13 cellular contexts compared by ENCODE assay signal in genomic region chr16:11614587-11615175, GRCh38. TPM values are rescaled to one million over a fixed set of nuclear protein-coding genes. Genes with fewer than 3 reads are reported as not detected.
DNase-seq lines count a peak whose midpoint lies in the region; ATAC-seq and TF ChIP-seq lines count a peak whose summit lies in the region.
"Had no signal": no experiment of that assay in that cellular context is flagged by ENCODE, and none has a peak within 500 bp of the region (broad histone marks: within the 10 kb centered on the region; RNA-seq: fewer than 3 reads in every experiment).

No MANE protein-coding gene starts in this region.

- H3K4me1 Mint-ChIP-seq in CD14-positive monocyte: peaks cover 75% of the 10 kb centered on the region
- H3K4me1 Mint-ChIP-seq in chondrocyte (ENCODE audit: low read depth): peaks cover 32% of the 10 kb centered on the region
- peaks cover 18 to 80% (median 72%) of the 10 kb centered on the region in 4 donors for H3K4me1 Mint-ChIP-seq in naive thymus-derived CD8-positive, alpha-beta T cell

- H3K27ac ChIP-seq in HUES64 (ENCODE audit: low read depth, low read length): peak overlapping the region; percentile 57; the same call in 1 of the 2 replicates
- H3K27ac ChIP-seq: ovary had no signal

- H3K9me3 Mint-ChIP-seq in CD14-positive monocyte (peaks cover 0 to 3% (median 0%) of the 10 kb centered on the region in 7 donors), chondrocyte (ENCODE audit: low read depth) (no peaks in the 10 kb centered on the region)
- no peaks in the 10 kb centered on the region for H3K9me3 Mint-ChIP-seq in naive thymus-derived CD8-positive, alpha-beta T cell

- H3K4me1 ChIP-seq in HUES64 (ENCODE audit: insufficient read depth, low read length): peaks cover 26% of the 10 kb centered on the region

- ATAC-seq in naive thymus-derived CD8-positive, alpha-beta T cell: no peak
- ATAC-seq in HG02759 (IDR thresholded peaks at IDR 0.05; ENCODE audit: unreplicated experiment) (no peak), HG03342 (IDR thresholded peaks at IDR 0.05; ENCODE audit: unreplicated experiment) (no peak)
- ATAC-seq: body of pancreas had no signal

- H3K4me3 Mint-ChIP-seq in CD14-positive monocyte (peak overlapping the region in 1 of 2 donors; percentile 46), chondrocyte (ENCODE audit: unreplicated experiment) (no peak overlapping the region)
- H3K4me3 Mint-ChIP-seq in naive thymus-derived CD8-positive, alpha-beta T cell: peak overlapping the region in 2 of 10 donors; percentile 11 to 41

- POLR2A ChIA-PET in naive thymus-derived CD8-positive, alpha-beta T cell (lab: Charles Lee): interaction anchor here (0.9 to 11.1 kb wide), 2 partner anchors 12 to 27 kb away, joined by 3 to 151 read pairs; partner anchors contain the start of gene LITAF

- H3K9ac ChIP-seq in HUES64 (ENCODE audit: low read depth, low read length): no peak overlapping the region

- intact Hi-C loops in CD14-positive monocyte (cut with micrococcal nuclease): loop anchor here (5.0 kb wide), 2 partner anchors 37 to 42 kb away; no protein-coding TSS in a partner anchor

- DNase-seq in CD14-positive monocyte (ENCODE audit: low spot score) (no peak), chondrocyte (ENCODE audit: low spot score) (no peak), T-helper 9 cell (no peak), COLO829 (ENCODE audit: low spot score) (no peak)
- no peak for DNase-seq in naive thymus-derived CD8-positive, alpha-beta T cell
- DNase-seq: body of pancreas, foreskin melanocyte, MM.1S, NCI-H2029 treated with DMSO at 0.1 percent for 48 hours, ovary had no signal

- H3K36me3 ChIP-seq in HUES64 (ENCODE audit: insufficient read depth, low read length): no peaks in the 10 kb centered on the region
- H3K36me3 ChIP-seq: ovary had no signal

- H3K27ac Mint-ChIP-seq in CD14-positive monocyte (peak overlapping the region in 6 of 7 donors; percentile 92 to 100 (median 99)), chondrocyte (ENCODE audit: unreplicated experiment) (peak overlapping the region; percentile 15)
- peak overlapping the region in 9 of 10 donors; percentile 31 to 92 (median 79) for H3K27ac Mint-ChIP-seq in naive thymus-derived CD8-positive, alpha-beta T cell

- H3K36me3 Mint-ChIP-seq in CD14-positive monocyte: peaks cover 5 to 8% of the 10 kb centered on the region in 2 donors
- H3K36me3 Mint-ChIP-seq in chondrocyte (ENCODE audit: low read depth): no peaks in the 10 kb centered on the region
- no peaks in the 10 kb centered on the region for H3K36me3 Mint-ChIP-seq in naive thymus-derived CD8-positive, alpha-beta T cell

- no peaks in the 10 kb centered on the region for H3K27me3 ChIP-seq in HUES64 (ENCODE audit: insufficient read depth, low read length)
- H3K27me3 ChIP-seq: body of pancreas, ovary had no signal

- no peak overlapping the region for H3K4me3 ChIP-seq in HUES64 (ENCODE audit: low read length)
- H3K4me3 ChIP-seq: body of pancreas, ovary had no signal

- H3K9me3 ChIP-seq in HUES64 (ENCODE audit: insufficient read depth, low read depth, low read length): no peaks in the 10 kb centered on the region
- H3K9me3 ChIP-seq: body of pancreas, ovary had no signal

- peaks cover 1 to 24% (median 3%) of the 10 kb centered on the region in 3 donors for H3K27me3 Mint-ChIP-seq in CD14-positive monocyte (ENCODE audit: low read depth in 3 of 3)
- H3K27me3 Mint-ChIP-seq in chondrocyte (ENCODE audit: low read depth): no peaks in the 10 kb centered on the region
- no peaks in the 10 kb centered on the region for H3K27me3 Mint-ChIP-seq in naive thymus-derived CD8-positive, alpha-beta T cell

- TF ChIP-seq CTCF in CD14-positive monocyte (IDR thresholded peaks at IDR 0.05) (no peak), chondrocyte (IDR thresholded peaks at IDR 0.05) (no peak)

- 45% methylated on average over 10 of the region's 10 CpGs for WGBS in HUES64

RNA-seq across cellular contexts. Expression of gene LITAF, which starts 28.0 kb away (rescaled TPM):
- polyA plus RNA-seq in CD14-positive monocyte: 100 to 1,000 TPM in 1 of 2 donors, 10 to 100 TPM in 1; 69.0 to 118 TPM
- 147 TPM for polyA plus RNA-seq in HUES64 (2013, experiment 1 of 2)
- polyA plus RNA-seq in HUES64 (2013, experiment 2 of 2): 152 TPM
- 74.5 to 91.9 TPM (median 90.0 TPM) in 3 replicates for total RNA-seq in chondrocyte
- total RNA-seq in naive thymus-derived CD8-positive, alpha-beta T cell: 100 to 1,000 TPM; 169 to 176 TPM
- polyA plus RNA-seq in naive thymus-derived CD8-positive, alpha-beta T cell: 100 to 1,000 TPM; 553 to 770 (median 597) TPM

RNA-seq across cellular contexts. Expression of gene SNN, which starts 53.6 kb away (rescaled TPM):
- 100 to 1,000 TPM in 1 of 2 donors, 10 to 100 TPM in 1; 91.7 to 111 TPM for polyA plus RNA-seq in CD14-positive monocyte
- polyA plus RNA-seq in HUES64 (2013, experiment 1 of 2): 48.0 TPM
- polyA plus RNA-seq in HUES64 (2013, experiment 2 of 2): 58.7 TPM
- total RNA-seq in chondrocyte: 12.5 to 15.3 TPM (median 14.0 TPM) in 3 replicates
- total RNA-seq in naive thymus-derived CD8-positive, alpha-beta T cell: 10 to 100 TPM; 24.4 to 25.9 TPM
- polyA plus RNA-seq in naive thymus-derived CD8-positive, alpha-beta T cell: 10 to 100 TPM; 16.0 to 26.9 (median 19.0) TPM

Comparison
In these comparisons a context has a peak if more than half of its experiments do, and no peak if none do; other contexts are left out.
1. H3K27ac Mint-ChIP-seq: peak in every context shown above with its lines; median percentile 99 in CD14-positive monocyte; 79 in naive thymus-derived CD8-positive, alpha-beta T cell; 15 in chondrocyte.